15 cellular contexts compared by ENCODE assay signal in genomic region chr16:50208460-50208931, GRCh38. TPM values are rescaled to one million over a fixed set of nuclear protein-coding genes. Genes with fewer than 3 reads are reported as not detected.
DNase-seq lines count a peak whose midpoint lies in the region; ATAC-seq lines count a peak whose summit lies in the region.
"Had no signal": no experiment of that assay in that cellular context is flagged by ENCODE, and none has a peak within 500 bp of the region (broad histone marks: within the 10 kb centered on the region; RNA-seq: fewer than 3 reads in every experiment).

No MANE protein-coding gene starts in this region.

- no peak overlapping the region for H3K4me2 ChIP-seq in trophoblast cell (ENCODE audit: low read length)

- no peak overlapping the region for H4K8ac ChIP-seq in trophoblast cell (ENCODE audit: low read depth, low read length)

- H3K27me3 ChIP-seq in trophoblast cell (ENCODE audit: insufficient read depth, low read length), result no peaks in the 10 kb centered on the region
- H3K27me3 ChIP-seq: upper lobe of right lung had no signal

- H3K9ac ChIP-seq in trophoblast cell (ENCODE audit: low read length), result no peak overlapping the region

- peak; percentile 79 for DNase-seq in EL
- peak; percentile 55 for DNase-seq in NCI-H69 (lab: John Stamatoyannopoulos, UW)
- no peak for DNase-seq in epithelial cell of prostate (ENCODE audit: low read depth, low spot score)
- DNase-seq in trophoblast cell, result peak; percentile 70 to 92
- DNase-seq in NCI-H128 (lab: John Stamatoyannopoulos, UW; ENCODE audit: unreplicated experiment), result no peak
- DNase-seq in T-helper 2 cell treated with Interferon-gamma antibody and Interleukin-4, amounts not matched to agents 5 μg/mL and 100 μg/mL, for 36 hours (ENCODE audit: low spot score), result no peak
- DNase-seq: activated gamma-delta T cell treated with Interleukin-2 at 50 U/mL for 16 hours, NCI-H2081 treated with DMSO at 0.1 percent for 48 hours, occipital lobe, SIG-M5, upper lobe of right lung had no signal

- no peak overlapping the region for H4K91ac ChIP-seq in trophoblast cell (ENCODE audit: low read depth, low read length)

- H4K12ac ChIP-seq in trophoblast cell (ENCODE audit: low read depth, low read length), result no peak overlapping the region

- H3K9me3 ChIP-seq in trophoblast cell (ENCODE audit: insufficient read depth, low read depth, low read length), result no peaks in the 10 kb centered on the region
- H3K9me3 ChIP-seq: upper lobe of right lung had no signal

- H3K27ac ChIP-seq in epithelial cell of prostate (peak overlapping the region; percentile 5), trophoblast cell (ENCODE audit: low read depth, low read length) (no peak overlapping the region)
- H3K27ac ChIP-seq: HL-60, upper lobe of right lung had no signal

- H3K18ac ChIP-seq in trophoblast cell (ENCODE audit: low read length), result no peak overlapping the region

- H2BK12ac ChIP-seq in trophoblast cell (ENCODE audit: low read length), result no peak overlapping the region

- no peaks in the 10 kb centered on the region for H3K36me3 ChIP-seq in trophoblast cell (ENCODE audit: control insufficient read depth in 1 of 2, insufficient read depth in 2 of 2, low read length in 2 of 2)

- H3K36me3 Mint-ChIP-seq in T-helper 2 cell treated with Interferon-gamma antibody and Interleukin-4, amounts not matched to agents 5 μg/mL and 100 μg/mL, for 36 hours (ENCODE audit: low read depth), result peaks cover 8% of the 10 kb centered on the region

- peaks cover 16% of the 10 kb centered on the region for H3K4me1 Mint-ChIP-seq in T-helper 2 cell treated with Interferon-gamma antibody and Interleukin-4, amounts not matched to agents 5 μg/mL and 100 μg/mL, for 36 hours (ENCODE audit: low read depth)

- H2AFZ ChIP-seq in trophoblast cell (ENCODE audit: insufficient read depth, low read length, poor library complexity), result no peak overlapping the region

- H3K27ac Mint-ChIP-seq in T-helper 2 cell treated with Interferon-gamma antibody and Interleukin-4, amounts not matched to agents 5 μg/mL and 100 μg/mL, for 36 hours, result no peak overlapping the region

- no peak overlapping the region for H3K14ac ChIP-seq in trophoblast cell (ENCODE audit: low read length)

- no peaks in the 10 kb centered on the region for H3K27me3 Mint-ChIP-seq in T-helper 2 cell treated with Interferon-gamma antibody and Interleukin-4, amounts not matched to agents 5 μg/mL and 100 μg/mL, for 36 hours (ENCODE audit: low read depth)

- H3K4me1 ChIP-seq in trophoblast cell (ENCODE audit: control insufficient read depth in 1 of 2, insufficient read depth in 2 of 2, low read length in 2 of 2), result peaks cover 6 to 11% of the 10 kb centered on the region in 2 experiments

- no peak overlapping the region for H3K4me3 Mint-ChIP-seq in T-helper 2 cell treated with Interferon-gamma antibody and Interleukin-4, amounts not matched to agents 5 μg/mL and 100 μg/mL, for 36 hours

- WGBS in trophoblast cell (ENCODE audit: extremely low coverage, insufficient coverage, insufficient read length), result no CpG with 5 or more reads among the region's 3 CpGs

- no peaks in the 10 kb centered on the region for H3K9me3 Mint-ChIP-seq in T-helper 2 cell treated with Interferon-gamma antibody and Interleukin-4, amounts not matched to agents 5 μg/mL and 100 μg/mL, for 36 hours

- no peak overlapping the region for H3K4ac ChIP-seq in trophoblast cell (ENCODE audit: low read depth, low read length)

- peaks cover 2% of the 10 kb centered on the region for H3K79me2 ChIP-seq in trophoblast cell (ENCODE audit: control insufficient read depth, insufficient read depth, low read length, poor library complexity)

- H3K79me1 ChIP-seq in trophoblast cell (ENCODE audit: low read length), result peaks cover 4% of the 10 kb centered on the region

- no peak overlapping the region for H3K4me3 ChIP-seq in trophoblast cell (ENCODE audit: low read depth, low read length)
- H3K4me3 ChIP-seq: upper lobe of right lung had no signal

- no peak overlapping the region for H3K23ac ChIP-seq in trophoblast cell (ENCODE audit: low read length)

- no peak overlapping the region for H2AK5ac ChIP-seq in trophoblast cell (ENCODE audit: low read length)

- no peak overlapping the region for H2BK120ac ChIP-seq in trophoblast cell (ENCODE audit: insufficient read depth, low read length, poor library complexity)

- H2BK5ac ChIP-seq in trophoblast cell (ENCODE audit: low read depth, low read length, poor library complexity), result no peak overlapping the region

- ATAC-seq in GM21390 (IDR thresholded peaks at IDR 0.05; ENCODE audit: unreplicated experiment), result no peak
- no peak for ATAC-seq in HG02981 (IDR thresholded peaks at IDR 0.05; ENCODE audit: unreplicated experiment)
- ATAC-seq: activated CD4-positive, CD25-positive, alpha-beta regulatory T cell treated with anti-CD3 and anti-CD28 coated beads, Interleukin-2, amount 50 U/mL, for 24 hours had no signal

RNA-seq across cellular contexts. Expression of gene TENT4B, which starts 55.4 kb away (rescaled TPM):
- polyA plus RNA-seq in trophoblast cell (2013), result 13.0 and 13.3 TPM in 2 replicates

RNA-seq across cellular contexts. Expression of gene ADCY7, which starts 57.9 kb away (rescaled TPM):
- polyA plus RNA-seq in trophoblast cell (2013), result 5.7 and 6.0 TPM in 2 replicates

Comparison
In these comparisons a context has a peak if more than half of its experiments do, and no peak if none do; other contexts are left out.
1. DNase-seq: peak in EL (single experiment), NCI-H69 (single experiment) and trophoblast cell (2 of 2); none in epithelial cell of prostate (single experiment), NCI-H128 (single experiment) and T-helper 2 cell treated with Interferon-gamma antibody and Interleukin-4, amounts not matched to agents 5 μg/mL and 100 μg/mL, for 36 hours (single experiment).